Comparison of ENCODE assay signal across 1 cellular context in genomic region chr9:127938298-127938690, GRCh38.
TF ChIP-seq lines count a peak whose summit lies in the region.

No MANE protein-coding gene starts in this region.

TF ChIP-seq in K562, 482 proteins besides CTCF, POLR2A, EP300 and RAD21:
- TF ChIP-seq FOXP1 (CRISPR knock-in tag; IDR thresholded peaks at IDR 0.05) (0 out of 2 replicates have a peak, but pooled peaks have one; percentile 35), RBBP5 (IDR thresholded peaks at IDR 0.05; ENCODE audit: borderline replicate concordance, insufficient read depth, low read length, poor library complexity, severe bottlenecking) (peak; percentile 2), FOXA3 (CRISPR knock-in tag; conservative IDR thresholded peaks at IDR 0.05 in 1 of 2, IDR thresholded peaks at IDR 0.05 in 1 of 2) (0 out of 4 replicates have a peak, but pooled peaks of 1 of the 2 experiments have one; percentile 35), TEAD1 (CRISPR knock-in tag; IDR thresholded peaks at IDR 0.05) (0 out of 4 replicates have a peak, but pooled peaks of 1 of the 2 experiments have one; percentile 2), ZNF511 (CRISPR knock-in tag; IDR thresholded peaks at IDR 0.05) (peak; percentile 12; the same call in 1 of the 2 replicates), ZEB2 (IDR thresholded peaks at IDR 0.05) (no peak), PRDM10 (IDR thresholded peaks at IDR 0.05; ENCODE audit: partially characterized antibody) (no peak), CBX1 (IDR thresholded peaks at IDR 0.05; ENCODE audit: low read depth) (0 out of 2 replicates have a peak, but pooled peaks have one; percentile 2), ZBTB7A (IDR thresholded peaks at IDR 0.05; ENCODE audit: borderline replicate concordance, control insufficient read depth, low read depth, low read length) (peak; percentile 33; the same call in 1 of the 2 replicates)
TF ChIP-seq in K562: peak in this region for 7.
